In genomic region chr1:92975551-92976232, GRCh38 we compare ENCODE assay signal across 8 cellular contexts. TPM values are rescaled to one million over a fixed set of nuclear protein-coding genes. Genes with fewer than 3 reads are reported as not detected.
DNase-seq lines count a peak whose midpoint lies in the region; ATAC-seq and TF ChIP-seq lines count a peak whose summit lies in the region.

No MANE protein-coding gene starts in this region.

- no peak overlapping the region for H3K4me3 Mint-ChIP-seq in GM23338

- H3K36me3 Mint-ChIP-seq in GM23338 (ENCODE audit: low read depth) = no peaks in the 10 kb centered on the region

- ATAC-seq in GM18508 (IDR thresholded peaks at IDR 0.05; ENCODE audit: insufficient read depth, unreplicated experiment) = peak; percentile 71
- peak; percentile 65 for ATAC-seq in GM21526 (IDR thresholded peaks at IDR 0.05; ENCODE audit: low FRiP score, unreplicated experiment)
- peak; percentile 64 for ATAC-seq in HG03558 (IDR thresholded peaks at IDR 0.05; ENCODE audit: extremely low read depth, unreplicated experiment)
- no peak for ATAC-seq in GM23338

- TF ChIP-seq RAD21 in SK-N-SH (IDR thresholded peaks at IDR 0.05; ENCODE audit: low read length) = no peak

- 75% methylated on average over 7 of the region's 7 CpGs for WGBS in SK-N-SH (ENCODE audit: low lambda C conversion rate)

- POLR2A ChIA-PET in SK-N-SH (lab: Yijun Ruan, JAX) = no interaction called here

- no peak overlapping the region for H3K4me2 ChIP-seq in SK-N-SH
- H3K4me2 ChIP-seq in GM23338 = no peak overlapping the region

- H3F3A ChIP-seq in SK-N-SH (replicated peaks; ENCODE audit: insufficient read depth) = no peaks in the 10 kb centered on the region
- H3F3A ChIP-seq in GM23338 (replicated peaks; ENCODE audit: low read depth) = no peaks in the 10 kb centered on the region

- H3K27ac ChIP-seq in SK-N-SH (ENCODE audit: low read depth in 2 of 2, low read length in 1 of 2) = no peak overlapping the region
- H3K27ac ChIP-seq in GM23338 (ENCODE audit: low read depth) = no peak overlapping the region

- TF ChIP-seq CTCF in SK-N-SH (IDR thresholded peaks at IDR 0.05) = no peak
- no peak for TF ChIP-seq CTCF in GM23338 (conservative IDR thresholded peaks at IDR 0.05; ENCODE audit: low read depth in 2 of 2)

- H2AFZ ChIP-seq in SK-N-SH (ENCODE audit: low read depth) = no peak overlapping the region
- H2AFZ ChIP-seq in GM23338 = no peak overlapping the region

- no peak for TF ChIP-seq EP300 in SK-N-SH (IDR thresholded peaks at IDR 0.05; ENCODE audit: borderline replicate concordance in 1 of 2, low read depth in 1 of 2, low read length in 1 of 2)

- no peaks in the 10 kb centered on the region; the same call in 2 of the 3 replicates for H3K9me3 Mint-ChIP-seq in GM23338

- H4K20me1 ChIP-seq in SK-N-SH (ENCODE audit: insufficient read depth) (no peaks in the 10 kb centered on the region), GM23338 (replicated peaks; ENCODE audit: insufficient read depth) (no peaks in the 10 kb centered on the region)

- CTCF ChIA-PET in SK-N-SH (lab: Yijun Ruan, JAX) = interaction anchor here (1.1 to 3.0 kb wide), 5 partner anchors 15 to 116 kb away, joined by 3 to 14 read pairs (median 8); partner anchors contain the start of gene DIPK1A

- peaks cover 2% of the 10 kb centered on the region for H3K27me3 Mint-ChIP-seq in GM23338 (ENCODE audit: insufficient read depth, low read depth, poor library complexity)

- H3K4me1 Mint-ChIP-seq in GM23338 = peaks cover 10% of the 10 kb centered on the region

- no peaks in the 10 kb centered on the region for H3K4me1 ChIP-seq in SK-N-SH (ENCODE audit: control insufficient read depth in 1 of 2, insufficient read depth in 2 of 2, low read depth in 1 of 2, low read length in 1 of 2)
- peaks cover 13% of the 10 kb centered on the region for H3K4me1 ChIP-seq in GM23338 (ENCODE audit: insufficient read depth)

- H3K27me3 ChIP-seq in SK-N-SH (ENCODE audit: insufficient read depth) (no peaks in the 10 kb centered on the region; the same call in 1 of the 2 replicates), H7 (ENCODE audit: control insufficient read depth, insufficient read depth, low read length) (peaks cover 18% of the 10 kb centered on the region), GM23338 (ENCODE audit: insufficient read depth) (peaks cover 18% of the 10 kb centered on the region)

- no peak overlapping the region for H3K9ac ChIP-seq in SK-N-SH

- H3K4me3 ChIP-seq in SK-N-SH (ENCODE audit: low read depth in 2 of 2, low read length in 1 of 2) = no peak overlapping the region
- H3K4me3 ChIP-seq in H7 (ENCODE audit: insufficient read depth, low read depth, low read length) = no peak overlapping the region
- H3K4me3 ChIP-seq in GM23338 = no peak overlapping the region

- H3K9me2 ChIP-seq in SK-N-SH (no peaks in the 10 kb centered on the region), GM23338 (ENCODE audit: insufficient read depth) (no peaks in the 10 kb centered on the region)

- H3K27ac Mint-ChIP-seq in GM23338 = no peak overlapping the region

- H3K79me2 ChIP-seq in SK-N-SH (ENCODE audit: insufficient read depth) = no peaks in the 10 kb centered on the region
- H3K79me2 ChIP-seq in GM23338 (replicated peaks; ENCODE audit: insufficient read depth) = no peaks in the 10 kb centered on the region

- no peaks in the 10 kb centered on the region for H3K9me3 ChIP-seq in SK-N-SH

- H3K36me3 ChIP-seq in SK-N-SH (replicated peaks in 1 of 2; ENCODE audit: control insufficient read depth in 1 of 2, insufficient read depth in 2 of 2, low read length in 1 of 2) = no peaks in the 10 kb centered on the region
- H3K36me3 ChIP-seq in H7 (replicated peaks; ENCODE audit: control insufficient read depth, insufficient read depth, low read length) = no peaks in the 10 kb centered on the region
- no peaks in the 10 kb centered on the region for H3K36me3 ChIP-seq in GM23338 (ENCODE audit: insufficient read depth)

- peak; percentile 75 for DNase-seq in germinal center (ENCODE audit: low spot score)
- DNase-seq in NCI-H526 treated with DMSO at 0.1 percent for 48 hours (lab: John Stamatoyannopoulos, UW) = no peak
- DNase-seq in SK-N-SH = no peak
- DNase-seq in H7 = no peak
- DNase-seq in GM23338 (ENCODE audit: low spot score) = no peak

TF ChIP-seq in SK-N-SH, 30 proteins besides CTCF, POLR2A, EP300 and RAD21:
- TF ChIP-seq TCF12 (IDR thresholded peaks at IDR 0.05) = no peak
- no peak for TF ChIP-seq GABPA (IDR thresholded peaks at IDR 0.05; ENCODE audit: low read depth)
- no peak for TF ChIP-seq TAF1 (IDR thresholded peaks at IDR 0.05; ENCODE audit: borderline replicate concordance, low read depth, low read length)
- TF ChIP-seq EZH2phosphoT487 (IDR thresholded peaks at IDR 0.05; ENCODE audit: borderline replicate concordance, low read depth) = no peak
- TF ChIP-seq YY1 (IDR thresholded peaks at IDR 0.05; ENCODE audit: low read depth) = no peak
- TF ChIP-seq TEAD4 (IDR thresholded peaks at IDR 0.05; ENCODE audit: borderline replicate concordance, insufficient read depth) = no peak
- TF ChIP-seq MEF2A (IDR thresholded peaks at IDR 0.05; ENCODE audit: borderline replicate concordance, low read depth) = no peak
- TF ChIP-seq, protein P1, sequence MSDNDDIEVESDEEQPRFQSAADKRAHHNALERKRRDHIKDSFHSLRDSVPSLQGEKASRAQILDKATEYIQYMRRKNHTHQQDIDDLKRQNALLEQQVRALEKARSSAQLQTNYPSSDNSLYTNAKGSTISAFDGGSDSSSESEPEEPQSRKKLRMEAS (IDR thresholded peaks at IDR 0.05; ENCODE audit: low read depth) = no peak
TF ChIP-seq in SK-N-SH: peak in this region for 0.

TF ChIP-seq in GM23338, 12 proteins besides CTCF, POLR2A, EP300 and RAD21:
- TF ChIP-seq STAT1 (IDR thresholded peaks at IDR 0.05; ENCODE audit: unreplicated experiment) (no peak), CREB1 (CRISPR knock-in tag; IDR thresholded peaks at IDR 0.05; ENCODE audit: low read depth) (no peak), POLR2AphosphoS5 (IDR thresholded peaks at IDR 0.05; ENCODE audit: low read depth) (no peak)

RNA-seq across cellular contexts. Expression of gene DIPK1A, which starts 14.4 kb away (rescaled TPM):
- 3.4 and 4.0 TPM in 2 replicates for polyA plus RNA-seq in SK-N-SH (2012; rRNA removed)
- 6.1 and 7.8 TPM in 2 replicates for polyA plus RNA-seq in SK-N-SH (2012; cell fraction: cytosol; rRNA removed)
- 1.0 and 1.9 TPM in 2 replicates for polyA plus RNA-seq in SK-N-SH (2012; cell fraction: nucleus; rRNA removed)
- 3.1 and 3.4 TPM in 2 replicates for total RNA-seq in H7 (2014; rRNA removed; shearing (Covaris generic))
- total RNA-seq in GM23338 (2014; rRNA removed; shearing (Covaris generic)) = 5.0 and 6.1 TPM in 2 replicates
- 3.3 and 4.8 TPM in 2 replicates for polyA plus RNA-seq in GM23338 (2016; fragmentation: Nextera tagmentation; extraction: Ambion mirVana)
